ENCODE assay signal across 14 cellular contexts in genomic region chr1:30318864-30319718, GRCh38.
"Had no signal": no experiment of that assay in that cellular context is flagged by ENCODE, and none has a peak within 500 bp of the region (broad histone marks: within the 10 kb centered on the region; RNA-seq: fewer than 3 reads in every experiment).

No MANE protein-coding gene starts in this region.

- DNase-seq: activated CD4-positive, alpha-beta T cell treated with anti-CD3 and anti-CD28 coated beads, Interleukin-2, amount 50 U/mL, for 4 hours; activated effector memory CD4-positive, alpha-beta T cell treated with anti-CD3 and anti-CD28 coated beads, Interleukin-2, amount 50 U/mL, for 16 hours; activated T-cell treated with anti-CD3 and anti-CD28 coated beads, Interleukin-2, amount 50 U/mL, for 48 hours; colonic mucosa; effector CD8-positive, alpha-beta T cell; foreskin keratinocyte; left colon; stimulated activated CD4-positive, alpha-beta T cell treated with anti-CD3 and anti-CD28 coated beads, Interleukin-15, amount 100 ng/mL, for 24 hours; stimulated activated CD4-positive, alpha-beta T cell treated with anti-CD3 and anti-CD28 coated beads, Interleukin-4, amount 100 ng/mL, for 1 hour; stimulated activated naive CD4-positive, alpha-beta T cell treated with Interleukin-2 at 50 U/mL for 16 hours; transverse colon had no signal

- H3K9me3 Mint-ChIP-seq: activated naive CD4-positive, alpha-beta T cell treated with anti-CD3 and anti-CD28 coated beads, Interleukin-2, amount 50 U/mL, for 72 hours had no signal

- H3K27ac ChIP-seq: colonic mucosa, foreskin keratinocyte, neutrophil, transverse colon had no signal

- H3K27me3 ChIP-seq: colonic mucosa had no signal

- ATAC-seq: activated naive CD4-positive, alpha-beta T cell treated with anti-CD3 and anti-CD28 coated beads, Interleukin-2, amount 50 U/mL, for 72 hours; foreskin keratinocyte; left colon had no signal

- H3K36me3 Mint-ChIP-seq: activated naive CD4-positive, alpha-beta T cell treated with anti-CD3 and anti-CD28 coated beads, Interleukin-2, amount 50 U/mL, for 72 hours had no signal

- H3K4me3 ChIP-seq: colonic mucosa, lung, transverse colon had no signal

- H3K36me3 ChIP-seq: colonic mucosa, neutrophil, transverse colon had no signal

- H3K9me3 ChIP-seq: colonic mucosa, neutrophil, transverse colon had no signal

- H3K27ac Mint-ChIP-seq: activated naive CD4-positive, alpha-beta T cell treated with anti-CD3 and anti-CD28 coated beads, Interleukin-2, amount 50 U/mL, for 72 hours had no signal

- H3K4me1 ChIP-seq: colonic mucosa, foreskin keratinocyte, transverse colon had no signal
